Comparison of ENCODE assay signal across 1 cellular context in the genomic region with DNA sequence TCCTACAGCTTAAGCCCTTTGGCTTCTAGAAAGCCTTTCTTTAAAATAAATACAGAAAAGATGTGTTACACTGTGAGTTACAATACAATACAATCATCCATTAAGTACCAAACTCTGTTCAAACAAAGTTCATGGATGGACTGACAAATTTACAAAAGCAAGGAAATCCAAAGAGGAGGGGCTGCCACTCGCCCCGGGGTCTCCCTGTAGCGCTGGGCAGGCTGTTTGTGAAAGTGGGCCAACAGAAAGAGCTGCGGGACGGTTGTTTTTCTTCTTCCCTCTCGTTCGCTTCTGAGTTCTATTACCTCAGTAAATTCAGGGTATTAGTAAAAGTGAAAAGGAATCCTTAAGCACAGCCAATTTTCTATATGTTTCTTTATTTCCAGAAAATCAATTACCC.
TF ChIP-seq lines count a peak whose summit lies in the region.

No MANE protein-coding gene starts in this region.

TF ChIP-seq in H1, 55 proteins besides CTCF, POLR2A, EP300 and RAD21:
- no peak for TF ChIP-seq RXRA (IDR thresholded peaks at IDR 0.05; ENCODE audit: insufficient read depth, low read depth, low read length)
- no peak for TF ChIP-seq KDM1A (IDR thresholded peaks at IDR 0.05; ENCODE audit: borderline replicate concordance, low read length)
- TF ChIP-seq YY1 (IDR thresholded peaks at IDR 0.05; ENCODE audit: low read depth, low read length), result no peak
- TF ChIP-seq, protein P1, sequence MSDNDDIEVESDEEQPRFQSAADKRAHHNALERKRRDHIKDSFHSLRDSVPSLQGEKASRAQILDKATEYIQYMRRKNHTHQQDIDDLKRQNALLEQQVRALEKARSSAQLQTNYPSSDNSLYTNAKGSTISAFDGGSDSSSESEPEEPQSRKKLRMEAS (IDR thresholded peaks at IDR 0.05), result no peak
